Comparison of ENCODE assay signal across 1 cellular context in genomic region chr3:143175940-143176894, GRCh38.
TF ChIP-seq lines count a peak whose summit lies in the region.

No MANE protein-coding gene starts in this region.

TF ChIP-seq in K562, 482 proteins besides CTCF, POLR2A, EP300 and RAD21:
- TF ChIP-seq ZBTB33 (CRISPR knock-in tag; IDR thresholded peaks at IDR 0.05), result peak; percentile 78; the same call in 1 of the 2 replicates
